In genomic region chr12:12523229-12523628, GRCh38 we compare ENCODE assay signal across 14 cellular contexts. TPM values are rescaled to one million over a fixed set of nuclear protein-coding genes. Genes with fewer than 3 reads are reported as not detected.
A peak's percentile ranks its signal among the peaks of the same experiment; 100 is the strongest.
DNase-seq lines count a peak whose midpoint lies in the region; ATAC-seq, FAIRE-seq and TF ChIP-seq lines count a peak whose summit lies in the region.
"Had no signal": no experiment of that assay in that cellular context is flagged by ENCODE, and none has a peak within 500 bp of the region (broad histone marks: within the 10 kb centered on the region; RNA-seq: fewer than 3 reads in every experiment).

No MANE protein-coding gene starts in this region.

- H3K36me3 Mint-ChIP-seq in CD4-positive, CD25-positive, alpha-beta regulatory T cell = peaks cover 29% of the 10 kb centered on the region

- peak; percentile 67 for FAIRE-seq in GM12891 (lab: Jason Lieb, UNC)

- no peaks in the 10 kb centered on the region for H3K9me3 Mint-ChIP-seq in CD4-positive, CD25-positive, alpha-beta regulatory T cell
- H3K9me3 Mint-ChIP-seq: CD8-positive, alpha-beta memory T cell; T-cell had no signal

- no peak overlapping the region for H3K4me3 ChIP-seq in CD4-positive, CD25-positive, alpha-beta regulatory T cell (ENCODE audit: low read depth, low read length)
- H3K4me3 ChIP-seq in skeletal muscle tissue (ENCODE audit: low read length in 3 of 3) = no peak overlapping the region
- H3K4me3 ChIP-seq: PC-9 had no signal

- H3K4me1 ChIP-seq in CD4-positive, CD25-positive, alpha-beta regulatory T cell (ENCODE audit: control insufficient read depth, insufficient read depth, low read length, poor library complexity, severe bottlenecking) = peaks cover 80% of the 10 kb centered on the region
- peaks cover 26 to 38% (median 26%) of the 10 kb centered on the region in 3 donors for H3K4me1 ChIP-seq in skeletal muscle tissue (ENCODE audit: control insufficient read depth in 3 of 3, insufficient read depth in 3 of 3, low read length in 3 of 3)

- peaks cover 28% of the 10 kb centered on the region for H3K36me3 ChIP-seq in CD4-positive, CD25-positive, alpha-beta regulatory T cell (ENCODE audit: control insufficient read depth, insufficient read depth, low read length)
- peaks cover 0 to 9% (median 7%) of the 10 kb centered on the region in 3 donors for H3K36me3 ChIP-seq in skeletal muscle tissue (ENCODE audit: control insufficient read depth in 3 of 3, insufficient read depth in 3 of 3, low read length in 3 of 3)

- no peaks in the 10 kb centered on the region for H3K27me3 ChIP-seq in CD4-positive, CD25-positive, alpha-beta regulatory T cell (ENCODE audit: control insufficient read depth, insufficient read depth, low read length)
- no peaks in the 10 kb centered on the region for H3K27me3 ChIP-seq in skeletal muscle tissue (ENCODE audit: control insufficient read depth in 3 of 3, insufficient read depth in 3 of 3, low read length in 3 of 3)

- TF ChIP-seq POLR2A in GM12891 (IDR thresholded peaks at IDR 0.05; ENCODE audit: low read depth, low read length) = no peak

- H3K4me1 Mint-ChIP-seq in CD4-positive, CD25-positive, alpha-beta regulatory T cell = peaks cover 44 to 90% (median 71%) of the 10 kb centered on the region in 4 donors

- no peak for DNase-seq in CD4-positive, CD25-positive, alpha-beta regulatory T cell
- DNase-seq in GM12891 (ENCODE audit: insufficient read length, low spot score) = no peak
- DNase-seq in T-helper 9 cell = no peak
- DNase-seq in NCI-H2081 (lab: John Stamatoyannopoulos, UW) = no peak
- DNase-seq: CD8-positive, alpha-beta memory T cell; MM.1S; NCI-H1417; NCI-H2227 treated with DMSO at 0.1 percent for 48 hours; NCI-H526 treated with DMSO at 0.1 percent for 48 hours; PC-9; T-cell had no signal

- ATAC-seq in CD4-positive, CD25-positive, alpha-beta regulatory T cell (ENCODE audit: low read depth in 2 of 2) = no peak
- ATAC-seq in SK-N-SH treated with all-trans-retinoic acid at 6 μM for 48 hours (peak; percentile 35; the same call in 1 of the 3 replicates), HG03342 (IDR thresholded peaks at IDR 0.05; ENCODE audit: unreplicated experiment) (no peak)
- ATAC-seq: T-cell had no signal

- no peak overlapping the region for H3K27ac ChIP-seq in CD4-positive, CD25-positive, alpha-beta regulatory T cell (ENCODE audit: insufficient read depth, low read length, poor library complexity, severe bottlenecking)
- H3K27ac ChIP-seq in skeletal muscle tissue (ENCODE audit: low read depth, low read length) = peak overlapping the region; percentile 52
- H3K27ac ChIP-seq: PC-9 had no signal

- H3K9ac ChIP-seq in skeletal muscle tissue (ENCODE audit: low read depth in 1 of 3, low read length in 3 of 3) = no peak overlapping the region

- H3K27ac Mint-ChIP-seq in CD4-positive, CD25-positive, alpha-beta regulatory T cell = peak overlapping the region in 2 of 3 donors; percentile 34 to 89

- no peaks in the 10 kb centered on the region for H3K27me3 Mint-ChIP-seq in CD4-positive, CD25-positive, alpha-beta regulatory T cell
- H3K27me3 Mint-ChIP-seq: CD8-positive, alpha-beta memory T cell; T-cell had no signal

- H3K9me3 ChIP-seq in CD4-positive, CD25-positive, alpha-beta regulatory T cell (ENCODE audit: control insufficient read depth in 2 of 2, low read length in 2 of 2) = no peaks in the 10 kb centered on the region
- H3K9me3 ChIP-seq in skeletal muscle tissue (ENCODE audit: control insufficient read depth in 3 of 3, low read length in 3 of 3) = no peaks in the 10 kb centered on the region

- peak overlapping the region in 1 of 4 donors; percentile 42 for H3K4me3 Mint-ChIP-seq in CD4-positive, CD25-positive, alpha-beta regulatory T cell
- H3K4me3 Mint-ChIP-seq: CD8-positive, alpha-beta memory T cell; T-cell had no signal

TF ChIP-seq in GM12891, 5 proteins besides CTCF, POLR2A, EP300 and RAD21:
- TF ChIP-seq TAF1 (IDR thresholded peaks at IDR 0.05; ENCODE audit: low read depth, low read length) (no peak), PAX5 (IDR thresholded peaks at IDR 0.05; ENCODE audit: insufficient read depth, low read length, severe bottlenecking) (no peak)

TF ChIP-seq in SK-N-SH treated with all-trans-retinoic acid at 6 μM for 48 hours, 23 proteins besides CTCF, POLR2A, EP300 and RAD21:
- TF ChIP-seq CSRNP3 (CRISPR knock-in tag; IDR thresholded peaks at IDR 0.05) (no peak), BACH2 (CRISPR knock-in tag; IDR thresholded peaks at IDR 0.05; ENCODE audit: borderline replicate concordance) (no peak), RARB (CRISPR knock-in tag; IDR thresholded peaks at IDR 0.05) (no peak), ZNF565 (CRISPR knock-in tag; conservative IDR thresholded peaks at IDR 0.05; ENCODE audit: low read depth) (no peak), TCF4 (CRISPR knock-in tag; IDR thresholded peaks at IDR 0.05; ENCODE audit: borderline replicate concordance) (no peak), PATZ1 (CRISPR knock-in tag; IDR thresholded peaks at IDR 0.05; ENCODE audit: borderline replicate concordance) (no peak), ZFP3 (CRISPR knock-in tag; IDR thresholded peaks at IDR 0.05) (no peak), ESRRG (CRISPR knock-in tag; IDR thresholded peaks at IDR 0.05) (no peak), OSR1 (CRISPR knock-in tag; IDR thresholded peaks at IDR 0.05) (no peak), CSDC2 (CRISPR knock-in tag; IDR thresholded peaks at IDR 0.05) (no peak), PPARA (CRISPR knock-in tag; IDR thresholded peaks at IDR 0.05; ENCODE audit: borderline replicate concordance) (no peak), ISL1 (CRISPR knock-in tag; IDR thresholded peaks at IDR 0.05) (no peak), SNAI2 (CRISPR knock-in tag; IDR thresholded peaks at IDR 0.05) (no peak), ZNF70 (CRISPR knock-in tag; IDR thresholded peaks at IDR 0.05) (no peak)
TF ChIP-seq in SK-N-SH treated with all-trans-retinoic acid at 6 μM for 48 hours: peak in this region for 0.

RNA-seq across cellular contexts. Expression of gene DUSP16, which starts 39.4 kb away (rescaled TPM):
- 108 TPM for total RNA-seq in CD4-positive, CD25-positive, alpha-beta regulatory T cell
- polyA plus RNA-seq in CD4-positive, CD25-positive, alpha-beta regulatory T cell = 10 to 100 TPM; 29.4 to 40.7 (median 30.2) TPM
- polyA plus RNA-seq in GM12891 (2012; ENCODE audit: low read depth, missing spikeins) = 22.6 TPM
- 20.4 TPM for total RNA-seq in skeletal muscle tissue
